ENCODE assay signal across 16 cellular contexts in the genomic region with DNA sequence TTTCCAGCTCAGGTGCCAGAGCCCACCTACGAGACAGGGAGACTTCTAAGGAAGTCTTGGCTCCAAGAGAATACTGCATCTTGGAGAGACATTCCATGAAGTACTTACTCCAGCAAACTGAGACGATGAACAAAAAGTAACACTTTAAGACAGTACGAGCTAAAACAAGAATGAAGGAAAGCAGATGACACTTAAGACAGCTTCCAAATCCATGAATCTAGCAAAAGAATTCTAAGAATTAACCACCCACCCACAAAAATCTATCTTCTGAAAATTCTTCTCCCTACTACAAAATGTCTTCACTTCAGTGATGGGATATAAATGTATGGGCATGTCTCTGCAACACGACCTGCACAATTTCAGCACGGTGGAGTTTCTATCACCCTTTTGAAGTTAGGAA.
DNase-seq lines count a peak whose midpoint lies in the region; ATAC-seq, FAIRE-seq and TF ChIP-seq lines count a peak whose summit lies in the region.
"Had no signal": no experiment of that assay in that cellular context is flagged by ENCODE, and none has a peak within 500 bp of the region (broad histone marks: within the 10 kb centered on the region; RNA-seq: fewer than 3 reads in every experiment).

No MANE protein-coding gene starts in this region.

- no peak overlapping the region for H3K4me3 ChIP-seq in mesodermal cell (ENCODE audit: extremely low read depth, insufficient read depth, low read length, poor library complexity, severe bottlenecking)
- H3K4me3 ChIP-seq in lower lobe of right lung, result no peak overlapping the region
- H3K4me3 ChIP-seq: BLaER1 had no signal

- H3K27ac Mint-ChIP-seq in chondrocyte (ENCODE audit: unreplicated experiment), result peak overlapping the region; percentile 62
- H3K27ac Mint-ChIP-seq: IgD-negative memory B cell had no signal

- H3K4me1 ChIP-seq in mesodermal cell (ENCODE audit: control insufficient read depth, insufficient read depth, low read length, poor library complexity, severe bottlenecking) (peaks cover 51% of the 10 kb centered on the region), lower lobe of right lung (no peaks in the 10 kb centered on the region)
- H3K4me1 ChIP-seq: BLaER1 had no signal

- DNase-seq in HTR-8/SVneo (ENCODE audit: insufficient read length, low spot score), result peak; percentile 21
- DNase-seq in chondrocyte (ENCODE audit: low spot score), result no peak
- DNase-seq in lower lobe of right lung, result no peak
- no peak for DNase-seq in stimulated activated CD4-positive, alpha-beta T cell treated with anti-CD3 and anti-CD28 coated beads, Interleukin-4, amount 100 ng/mL, for 4 hours
- DNase-seq: CD8-positive, alpha-beta memory T cell; HCEC 1CT; MV-4-11; NCI-H1436; NCI-H2029 treated with DMSO at 0.1 percent for 48 hours; NCI-H510A; SIG-M5 had no signal

- H3K4me3 Mint-ChIP-seq in chondrocyte (ENCODE audit: unreplicated experiment), result no peak overlapping the region
- H3K4me3 Mint-ChIP-seq: CD8-positive, alpha-beta memory T cell; IgD-negative memory B cell had no signal

- WGBS in mesodermal cell (ENCODE audit: insufficient coverage in 2 of 2), 2 experiments, result 79 to 97% methylated on average over 3 to 5 of the region's 5 CpGs

- H3K36me3 ChIP-seq in mesodermal cell (ENCODE audit: control insufficient read depth, insufficient read depth, low read length) (no peaks in the 10 kb centered on the region), lower lobe of right lung (no peaks in the 10 kb centered on the region)
- H3K36me3 ChIP-seq: BLaER1 had no signal

- no peaks in the 10 kb centered on the region for H3K27me3 ChIP-seq in lower lobe of right lung (ENCODE audit: low read depth)
- H3K27me3 ChIP-seq: BLaER1 had no signal

- peaks cover 12% of the 10 kb centered on the region for H3K4me1 Mint-ChIP-seq in chondrocyte (ENCODE audit: low read depth)
- H3K4me1 Mint-ChIP-seq: CD8-positive, alpha-beta memory T cell had no signal

- ATAC-seq in lower lobe of right lung (no peak), GM21447 (IDR thresholded peaks at IDR 0.05; ENCODE audit: unreplicated experiment) (no peak), GM19452 (IDR thresholded peaks at IDR 0.05; ENCODE audit: unreplicated experiment) (no peak)

- no peaks in the 10 kb centered on the region for H3K9me3 ChIP-seq in mesodermal cell (ENCODE audit: control insufficient read depth, low read length)
- H3K9me3 ChIP-seq in lower lobe of right lung, result no peaks in the 10 kb centered on the region
- H3K9me3 ChIP-seq: BLaER1 had no signal

- no peak for FAIRE-seq in HTR-8/SVneo (lab: Jason Lieb, UNC)

- H3K9me3 Mint-ChIP-seq in chondrocyte (ENCODE audit: low read depth), result no peaks in the 10 kb centered on the region
- H3K9me3 Mint-ChIP-seq: IgD-negative memory B cell had no signal

- TF ChIP-seq CTCF in chondrocyte (IDR thresholded peaks at IDR 0.05), result no peak
- no peak for TF ChIP-seq CTCF in lower lobe of right lung (IDR thresholded peaks at IDR 0.05)

- H3K36me3 Mint-ChIP-seq in chondrocyte (ENCODE audit: low read depth), result peaks cover 4% of the 10 kb centered on the region
- H3K36me3 Mint-ChIP-seq: IgD-negative memory B cell had no signal

- intact Hi-C loops in lower lobe of right lung (cut with DNase I), result no loop called here

- H3K27ac ChIP-seq in mesodermal cell (ENCODE audit: low read depth, low read length, severe bottlenecking) (peak overlapping the region; percentile 71), lower lobe of right lung (no peak overlapping the region)
- H3K27ac ChIP-seq: BLaER1 had no signal

- H3K27me3 Mint-ChIP-seq in chondrocyte (ENCODE audit: low read depth), result no peaks in the 10 kb centered on the region
- H3K27me3 Mint-ChIP-seq: IgD-negative memory B cell had no signal
